Comparison of ENCODE assay signal across 8 cellular contexts in the genomic region with DNA sequence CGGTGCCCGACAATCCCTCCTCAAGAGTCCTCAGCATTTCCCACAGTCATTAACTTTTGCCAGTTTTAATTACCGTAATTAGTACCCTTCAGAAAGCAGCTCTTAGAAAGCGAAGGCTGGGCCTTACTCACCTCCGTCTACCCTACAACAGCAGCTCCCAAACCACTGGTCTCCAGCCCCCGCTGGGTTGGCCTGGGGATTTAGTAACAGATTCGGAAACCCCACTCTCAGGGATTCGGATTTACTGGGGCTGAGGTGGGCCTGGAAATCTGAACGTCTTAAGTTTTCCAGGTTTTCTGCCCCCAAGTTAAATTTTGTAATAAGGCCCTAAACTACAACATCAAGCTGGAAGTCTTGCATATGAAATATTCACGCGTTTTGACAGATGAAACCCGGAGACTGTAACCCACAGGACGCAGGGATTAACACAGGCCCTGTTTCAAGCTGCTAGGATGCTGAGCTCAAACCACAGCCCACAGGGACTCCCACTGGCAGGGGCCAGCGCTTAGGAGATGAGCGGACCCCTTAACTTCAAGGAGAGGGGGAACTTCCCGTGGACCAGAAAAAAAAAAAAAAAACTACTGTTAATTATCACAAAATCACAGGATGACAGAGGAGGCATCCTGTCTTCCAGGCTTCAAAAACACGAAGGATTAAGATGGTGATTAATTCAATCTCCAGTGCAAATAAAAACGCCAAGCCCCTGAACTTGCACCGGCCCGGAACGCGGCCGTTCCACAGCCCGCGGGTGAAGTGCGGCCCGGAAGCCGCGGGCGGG. TPM values are rescaled to one million over a fixed set of nuclear protein-coding genes. Genes with fewer than 3 reads are reported as not detected.
DNase-seq lines count a peak whose midpoint lies in the region; ATAC-seq and TF ChIP-seq lines count a peak whose summit lies in the region.

No MANE protein-coding gene starts in this region.

- H3K9me3 Mint-ChIP-seq in naive B cell, result peaks cover 0 to 2% (median 0%) of the 10 kb centered on the region in 7 donors

- no peaks in the 10 kb centered on the region for H3K27me3 Mint-ChIP-seq in naive B cell

- peak; percentile 42 for DNase-seq in RWPE1 (ENCODE audit: low spot score)
- DNase-seq in naive B cell, result no peak
- no peak for DNase-seq in cerebellum (ENCODE audit: low spot score)
- DNase-seq in epidermal melanocyte (ENCODE audit: insufficient read length, low spot score), result no peak

- peaks cover 27 to 31% of the 10 kb centered on the region in 2 donors for H3K4me1 ChIP-seq in duodenal mucosa (ENCODE audit: control insufficient read depth in 1 of 2, insufficient read depth in 2 of 2, low read length in 2 of 2)

- no peaks in the 10 kb centered on the region for H3K36me3 ChIP-seq in duodenal mucosa (ENCODE audit: control insufficient read depth in 1 of 2, insufficient read depth in 2 of 2, low read length in 2 of 2)

- no peaks in the 10 kb centered on the region for H3K27me3 ChIP-seq in duodenal mucosa (ENCODE audit: control insufficient read depth in 1 of 2, insufficient read depth in 2 of 2, low read length in 2 of 2)

- H3K4me3 ChIP-seq in GM12875 (ENCODE audit: low read depth, low read length) (peak overlapping the region; percentile 77), duodenal mucosa (ENCODE audit: low read depth in 1 of 2, low read length in 2 of 2) (peak overlapping the region; percentile 77 to 82)

- TF ChIP-seq CTCF in 22Rv1 (IDR thresholded peaks at IDR 0.05), result no peak
- no peak for TF ChIP-seq CTCF in GM12875 (IDR thresholded peaks at IDR 0.05; ENCODE audit: borderline replicate concordance, insufficient read depth, low read depth, low read length)
- no peak for TF ChIP-seq CTCF in RWPE1 (conservative IDR thresholded peaks at IDR 0.05; ENCODE audit: low read depth)

- no peak for ATAC-seq in naive B cell (ENCODE audit: low read depth in 2 of 2)
- no peak for ATAC-seq in GM19328 (IDR thresholded peaks at IDR 0.05; ENCODE audit: unreplicated experiment)

- peaks cover 25 to 47% (median 44%) of the 10 kb centered on the region in 3 donors for H3K4me1 Mint-ChIP-seq in naive B cell

- H3K27ac ChIP-seq in 22Rv1, result peak overlapping the region; percentile 81
- peak overlapping the region; percentile 83 for H3K27ac ChIP-seq in RWPE1
- H3K27ac ChIP-seq in duodenal mucosa (ENCODE audit: low read depth, low read length), result peak overlapping the region; percentile 76

- H3K4me3 Mint-ChIP-seq in naive B cell, result peak overlapping the region; percentile 80 to 95 (median 89)

- H3K36me3 Mint-ChIP-seq in naive B cell, result no peaks in the 10 kb centered on the region

- POLR2A ChIA-PET in RWPE1 (lab: Yijun Ruan, JAX; ENCODE audit: low non-redundant PET), result no interaction called here

- peak overlapping the region; percentile 58 to 95 (median 86) for H3K27ac Mint-ChIP-seq in naive B cell

- no peaks in the 10 kb centered on the region for H3K9me3 ChIP-seq in duodenal mucosa (ENCODE audit: control insufficient read depth in 1 of 2, low read length in 2 of 2)

- CTCF ChIA-PET in RWPE1 (lab: Yijun Ruan, JAX), result interaction anchor here (0.6 to 0.7 kb wide), 2 partner anchors 13 to 457 kb away, joined by 3 read pairs; no protein-coding TSS in a partner anchor

- H3K9ac ChIP-seq in duodenal mucosa (ENCODE audit: low read depth in 1 of 2, low read length in 2 of 2), result peak overlapping the region; percentile 65 to 70

RNA-seq across cellular contexts. Expression of gene ILKAP, which starts 1.0 kb away (rescaled TPM):
- 10 to 100 TPM; 37.4 to 51.4 (median 48.4) TPM for polyA plus RNA-seq in naive B cell (ENCODE audit: low read depth in 6 of 6)
- total RNA-seq in cerebellum, result 48.8 TPM

RNA-seq across cellular contexts. Expression of gene HES6, which starts 37.3 kb away (rescaled TPM):
- polyA plus RNA-seq in naive B cell (ENCODE audit: low read depth in 6 of 6), result 1 to 10 TPM; 2.5 to 6.9 (median 3.9) TPM
- total RNA-seq in cerebellum, result 45.3 TPM

RNA-seq across cellular contexts. Expression of gene ERFE, which starts 43.7 kb away (rescaled TPM):
- polyA plus RNA-seq in naive B cell (ENCODE audit: low read depth in 6 of 6), result not detected
- total RNA-seq in cerebellum, result 1.7 TPM
